Comparison of ENCODE assay signal across 18 cellular contexts in genomic region chr22:22944268-22944985, GRCh38. TPM values are rescaled to one million over a fixed set of nuclear protein-coding genes. Genes with fewer than 3 reads are reported as not detected.
DNase-seq lines count a peak whose midpoint lies in the region; ATAC-seq lines count a peak whose summit lies in the region.
"Had no signal": no experiment of that assay in that cellular context is flagged by ENCODE, and none has a peak within 500 bp of the region (broad histone marks: within the 10 kb centered on the region; RNA-seq: fewer than 3 reads in every experiment).

No MANE protein-coding gene starts in this region.

- no peak overlapping the region for H3K27ac Mint-ChIP-seq in central memory CD8-positive, alpha-beta T cell (ENCODE audit: low read depth)
- H3K27ac Mint-ChIP-seq: activated naive CD4-positive, alpha-beta T cell treated with anti-CD3 and anti-CD28 coated beads for 36 hours had no signal

- intact Hi-C loops in sciatic nerve (cut with DNase I) = no loop called here

- H3K27me3 Mint-ChIP-seq in central memory CD8-positive, alpha-beta T cell = no peaks in the 10 kb centered on the region

- peak; percentile 6 for DNase-seq in GM03348 (ENCODE audit: low spot score)
- peak; percentile 2 for DNase-seq in HuH-7.5 (ENCODE audit: low spot score)
- peak; percentile 2 to 7 for DNase-seq in central memory CD8-positive, alpha-beta T cell (ENCODE audit: low spot score in 2 of 2)
- peak; percentile 48 for DNase-seq in sciatic nerve (ENCODE audit: low spot score)
- no peak for DNase-seq in H4 (ENCODE audit: low spot score)
- no peak for DNase-seq in globus pallidus (ENCODE audit: low spot score)
- DNase-seq: activated naive CD4-positive, alpha-beta T cell treated with anti-CD3 and anti-CD28 coated beads for 36 hours; BE2C; effector CD4-positive, alpha-beta T cell; NCI-H146; NCI-H2227 treated with DMSO at 0.1 percent for 48 hours; sigmoid colon; stimulated activated CD4-positive, alpha-beta T cell treated with anti-CD3 and anti-CD28 coated beads, Interleukin-4, amount 100 ng/mL, for 1 hour; uterus had no signal

- H3K36me3 Mint-ChIP-seq in central memory CD8-positive, alpha-beta T cell (ENCODE audit: insufficient read depth) = no peaks in the 10 kb centered on the region
- H3K36me3 Mint-ChIP-seq: memory B cell, neural progenitor cell had no signal

- no peak overlapping the region for H3K4me3 Mint-ChIP-seq in central memory CD8-positive, alpha-beta T cell
- H3K4me3 Mint-ChIP-seq: activated naive CD4-positive, alpha-beta T cell treated with anti-CD3 and anti-CD28 coated beads for 36 hours; neural progenitor cell had no signal

- ATAC-seq in central memory CD8-positive, alpha-beta T cell (replicated peaks; ENCODE audit: extremely low read depth, poor library complexity, severe bottlenecking) = no peak
- ATAC-seq in sciatic nerve (no peak), GM21390 (IDR thresholded peaks at IDR 0.05; ENCODE audit: unreplicated experiment) (no peak)

- peaks cover 10% of the 10 kb centered on the region for H3K4me1 Mint-ChIP-seq in central memory CD8-positive, alpha-beta T cell

- no peaks in the 10 kb centered on the region for H3K9me3 Mint-ChIP-seq in central memory CD8-positive, alpha-beta T cell
- H3K9me3 Mint-ChIP-seq: activated naive CD4-positive, alpha-beta T cell treated with anti-CD3 and anti-CD28 coated beads for 36 hours; memory B cell; neural progenitor cell had no signal

RNA-seq across cellular contexts. Expression of gene IGLL5, which starts 56.8 kb away (rescaled TPM):
- 0.62 TPM for total RNA-seq in sciatic nerve
- total RNA-seq in H4 (2014; rRNA removed; shearing (Covaris generic)) = not detected in 2 replicates
- total RNA-seq: activated naive CD4-positive, alpha-beta T cell treated with anti-CD3 and anti-CD28 coated beads for 36 hours; Daoy had no signal

Comparison
In these comparisons a context has a peak if more than half of its experiments do, and no peak if none do; other contexts are left out.
1. DNase-seq: peak in GM03348 (single experiment), HuH-7.5 (single experiment), central memory CD8-positive, alpha-beta T cell (2 of 2) and sciatic nerve (single experiment); none in H4 (single experiment) and globus pallidus (single experiment).